30 cellular contexts compared by ENCODE assay signal in genomic region chr11:101288392-101288791, GRCh38.
"Had no signal": no experiment of that assay in that cellular context is flagged by ENCODE, and none has a peak within 500 bp of the region (broad histone marks: within the 10 kb centered on the region; RNA-seq: fewer than 3 reads in every experiment).

No MANE protein-coding gene starts in this region.

- H3K27ac ChIP-seq: ascending aorta, cardiac muscle cell, colonic mucosa, pancreas, prostate gland, sigmoid colon, uterus had no signal

- H3K27me3 ChIP-seq: ascending aorta, cardiac muscle cell, colonic mucosa, pancreas, sigmoid colon, uterus had no signal

- H3K4me3 ChIP-seq: ascending aorta, cardiac muscle cell, colonic mucosa, pancreas, prostate gland, sigmoid colon, uterus had no signal

- H3K4me1 ChIP-seq: ascending aorta, colonic mucosa, pancreas, prostate gland, sigmoid colon, uterus had no signal

- DNase-seq: activated CD4-positive, alpha-beta memory T cell treated with anti-CD3 and anti-CD28 coated beads, Interleukin-2, amount 10 ng/mL, durations not matched to agents 7 days and 5 days; activated CD4-positive, alpha-beta T cell treated with anti-CD3 and anti-CD28 coated beads, Interleukin-2, amount 10 ng/mL, durations not matched to agents 24 days and 14 days; activated CD4-positive, CD25-positive, alpha-beta regulatory T cell treated with anti-CD3 and anti-CD28 coated beads, Interleukin-2, amount 50 U/mL, for 72 hours; activated CD8-positive, alpha-beta memory T cell treated with anti-CD3 and anti-CD28 coated beads, Interleukin-2, amount 50 U/mL, for 48 hours; activated gamma-delta T cell; activated naive CD4-positive, alpha-beta T cell treated with anti-CD3 and anti-CD28 coated beads, Interleukin-2, amount 10 ng/mL, durations not matched to agents 7 days and 5 days; activated naive CD8-positive, alpha-beta T cell treated with anti-CD3 and anti-CD28 coated beads, Interleukin-2, amount 10 ng/mL, durations not matched to agents 7 days and 5 days; activated T-cell treated with anti-CD3 and anti-CD28 coated beads, Interleukin-2, amount 50 U/mL, for 24 hours; cerebellar nuclear complex; colonic mucosa; effector CD8-positive, alpha-beta T cell; islet precursor cell; left cardiac atrium; left ventricle myocardium superior; mammary epithelial cell; naive thymus-derived CD4-positive, alpha-beta T cell; nucleus accumbens; pancreas; retina; sigmoid colon; small intestine; stimulated activated CD4-positive, alpha-beta T cell treated with anti-CD3 and anti-CD28 coated beads, Interleukin-4, amount 100 ng/mL, for 4 hours; stimulated activated CD8-positive, alpha-beta memory T cell treated with anti-CD3 and anti-CD28 coated beads, Interleukin-4, amount 100 ng/mL, for 48 hours; stimulated activated naive CD8-positive, alpha-beta T cell treated with anti-CD3 and anti-CD28 coated beads, Interleukin-15, amount 100 ng/mL, for 72 hours; substantia nigra; uterus had no signal

- H3K36me3 ChIP-seq: ascending aorta, cardiac muscle cell, colonic mucosa, pancreas, prostate gland, sigmoid colon, uterus had no signal

- ATAC-seq: left cardiac atrium; left ventricle myocardium superior; naive thymus-derived CD4-positive, alpha-beta T cell; pancreas; stimulated activated memory B cell treated with anti-CD40 and anti-IgM and Interleukin-4, amounts not matched to agents 10 μg/mL and 1 μg/mL and 100 μg/mL, for 72 hours; stimulated activated naive CD8-positive, alpha-beta T cell treated with anti-CD3 and anti-CD28 coated beads, Interleukin-15, amount 100 ng/mL, for 72 hours had no signal

- H3K9me3 ChIP-seq: colonic mucosa, pancreas, prostate gland had no signal
